17 cellular contexts compared by ENCODE assay signal in genomic region chr11:17610402-17610894, GRCh38.
DNase-seq lines count a peak whose midpoint lies in the region; ATAC-seq and TF ChIP-seq lines count a peak whose summit lies in the region.
"Had no signal": no experiment of that assay in that cellular context is flagged by ENCODE, and none has a peak within 500 bp of the region (broad histone marks: within the 10 kb centered on the region; RNA-seq: fewer than 3 reads in every experiment).

No MANE protein-coding gene starts in this region.

- H2AFZ ChIP-seq in osteoblast (ENCODE audit: low read length) = no peak overlapping the region

- no peak overlapping the region for H3K4me3 ChIP-seq in osteoblast (ENCODE audit: insufficient read depth, low read length)
- H3K4me3 ChIP-seq in tibial artery = no peak overlapping the region

- H3K4me1 Mint-ChIP-seq in activated naive CD8-positive, alpha-beta T cell treated with anti-CD3 and anti-CD28 coated beads, Interleukin-2, amount 10 ng/mL, durations not matched to agents 7 days and 5 days = no peaks in the 10 kb centered on the region
- no peaks in the 10 kb centered on the region for H3K4me1 Mint-ChIP-seq in activated naive CD8-positive, alpha-beta T cell treated with anti-CD3 and anti-CD28 coated beads, Interleukin-2, amount 50 U/mL, for 24 hours

- H3K4me1 ChIP-seq in osteoblast (ENCODE audit: insufficient read depth, low read length) (no peaks in the 10 kb centered on the region), tibial artery (no peaks in the 10 kb centered on the region)
- H3K4me1 ChIP-seq: BE2C had no signal

- H3K9me3 ChIP-seq in osteoblast (ENCODE audit: low read depth, low read length) (no peaks in the 10 kb centered on the region), tibial artery (no peaks in the 10 kb centered on the region)
- H3K9me3 ChIP-seq: BE2C had no signal

- no peak overlapping the region for H3K27ac ChIP-seq in osteoblast (ENCODE audit: low read depth, low read length)
- H3K27ac ChIP-seq in tibial artery = no peak overlapping the region

- intact Hi-C loops in tibial artery (cut with DNase I; ENCODE audit: low total_unique reads) = no loop called here

- TF ChIP-seq CTCF in osteoblast (IDR thresholded peaks at IDR 0.05; ENCODE audit: extremely low read depth, low read depth, low read length) = no peak
- no peak for TF ChIP-seq CTCF in tibial artery (IDR thresholded peaks at IDR 0.05)

- no peak overlapping the region for H3K4me2 ChIP-seq in osteoblast (ENCODE audit: insufficient read depth, low read length)

- H3K79me2 ChIP-seq in osteoblast (ENCODE audit: insufficient read depth, low read length) = no peaks in the 10 kb centered on the region

- no peak for DNase-seq in activated naive CD8-positive, alpha-beta T cell treated with anti-CD3 and anti-CD28 coated beads, Interleukin-2, amount 10 ng/mL, durations not matched to agents 7 days and 5 days
- DNase-seq in activated naive CD8-positive, alpha-beta T cell treated with anti-CD3 and anti-CD28 coated beads, Interleukin-2, amount 50 U/mL, for 24 hours = no peak
- DNase-seq in ecto neural progenitor cell (ENCODE audit: low spot score) (peak; percentile 37), osteoblast (ENCODE audit: insufficient read length, low spot score, missing footprints) (peak; percentile 21), DMS79 (lab: John Stamatoyannopoulos, UW) (no peak), tibial artery (no peak)
- DNase-seq: ACHN; BE2C; DMS 273 treated with DMSO at 0.1 percent for 48 hours; KG1; NCI-H1092; NCI-H2107; NCI-H69; NK-92 treated with Interleukin-12 subunit alpha and Interleukin-12 subunit beta, amount 100 ng/mL, for 24 hours; OCI-M1; RPMI8226 had no signal

- H3K27me3 ChIP-seq in osteoblast (ENCODE audit: insufficient read depth, low read length) (peaks cover 9% of the 10 kb centered on the region), tibial artery (peaks cover 0 to 25% of the 10 kb centered on the region in 2 donors)
- H3K27me3 ChIP-seq: BE2C had no signal

- peaks cover 9% of the 10 kb centered on the region for H3K27me3 Mint-ChIP-seq in activated naive CD8-positive, alpha-beta T cell treated with anti-CD3 and anti-CD28 coated beads, Interleukin-2, amount 10 ng/mL, durations not matched to agents 7 days and 5 days
- peaks cover 4% of the 10 kb centered on the region for H3K27me3 Mint-ChIP-seq in activated naive CD8-positive, alpha-beta T cell treated with anti-CD3 and anti-CD28 coated beads, Interleukin-2, amount 50 U/mL, for 24 hours

- no peak overlapping the region for H3K4me3 Mint-ChIP-seq in activated naive CD8-positive, alpha-beta T cell treated with anti-CD3 and anti-CD28 coated beads, Interleukin-2, amount 10 ng/mL, durations not matched to agents 7 days and 5 days
- no peak overlapping the region for H3K4me3 Mint-ChIP-seq in activated naive CD8-positive, alpha-beta T cell treated with anti-CD3 and anti-CD28 coated beads, Interleukin-2, amount 50 U/mL, for 24 hours

- H3K27ac Mint-ChIP-seq in activated naive CD8-positive, alpha-beta T cell treated with anti-CD3 and anti-CD28 coated beads, Interleukin-2, amount 10 ng/mL, durations not matched to agents 7 days and 5 days = peak overlapping the region; percentile 25
- H3K27ac Mint-ChIP-seq in activated naive CD8-positive, alpha-beta T cell treated with anti-CD3 and anti-CD28 coated beads, Interleukin-2, amount 50 U/mL, for 24 hours = no peak overlapping the region

- no peaks in the 10 kb centered on the region for H3K9me3 Mint-ChIP-seq in activated naive CD8-positive, alpha-beta T cell treated with anti-CD3 and anti-CD28 coated beads, Interleukin-2, amount 10 ng/mL, durations not matched to agents 7 days and 5 days
- H3K9me3 Mint-ChIP-seq in activated naive CD8-positive, alpha-beta T cell treated with anti-CD3 and anti-CD28 coated beads, Interleukin-2, amount 50 U/mL, for 24 hours = no peaks in the 10 kb centered on the region

- no peak for ATAC-seq in activated naive CD8-positive, alpha-beta T cell treated with anti-CD3 and anti-CD28 coated beads, Interleukin-2, amount 10 ng/mL, durations not matched to agents 7 days and 5 days (ENCODE audit: low read depth)
- no peak for ATAC-seq in activated naive CD8-positive, alpha-beta T cell treated with anti-CD3 and anti-CD28 coated beads, Interleukin-2, amount 50 U/mL, for 24 hours
- ATAC-seq in GM19467 (IDR thresholded peaks at IDR 0.05; ENCODE audit: unreplicated experiment) = no peak

- H4K20me1 ChIP-seq in osteoblast (ENCODE audit: insufficient read depth, low read length) = no peaks in the 10 kb centered on the region

- POLR2A ChIA-PET in activated naive CD8-positive, alpha-beta T cell treated with anti-CD3 and anti-CD28 coated beads, Interleukin-2, amount 10 ng/mL, durations not matched to agents 7 days and 5 days (lab: Charles Lee) = no interaction called here

- H3K36me3 ChIP-seq in osteoblast (ENCODE audit: insufficient read depth, low read length) (no peaks in the 10 kb centered on the region), tibial artery (no peaks in the 10 kb centered on the region)
- H3K36me3 ChIP-seq: BE2C had no signal

- H3K36me3 Mint-ChIP-seq in activated naive CD8-positive, alpha-beta T cell treated with anti-CD3 and anti-CD28 coated beads, Interleukin-2, amount 10 ng/mL, durations not matched to agents 7 days and 5 days = no peaks in the 10 kb centered on the region
- H3K36me3 Mint-ChIP-seq in activated naive CD8-positive, alpha-beta T cell treated with anti-CD3 and anti-CD28 coated beads, Interleukin-2, amount 50 U/mL, for 24 hours (ENCODE audit: low read depth) = no peaks in the 10 kb centered on the region

Comparison
In these comparisons a context has a peak if more than half of its experiments do, and no peak if none do; other contexts are left out.
1. DNase-seq: peak in ecto neural progenitor cell (single experiment) and osteoblast (single experiment); none in activated naive CD8-positive, alpha-beta T cell treated with anti-CD3 and anti-CD28 coated beads, Interleukin-2, amount 10 ng/mL, durations not matched to agents 7 days and 5 days (single experiment), activated naive CD8-positive, alpha-beta T cell treated with anti-CD3 and anti-CD28 coated beads, Interleukin-2, amount 50 U/mL, for 24 hours (single experiment), DMS79 (single experiment) and tibial artery (0 of 2).